ENCODE assay signal across 14 cellular contexts in genomic region chr19:4673726-4674125, GRCh38. TPM values are rescaled to one million over a fixed set of nuclear protein-coding genes. Genes with fewer than 3 reads are reported as not detected.
A peak's percentile ranks its signal among the peaks of the same experiment; 100 is the strongest.
DNase-seq lines count a peak whose midpoint lies in the region; ATAC-seq, FAIRE-seq and TF ChIP-seq lines count a peak whose summit lies in the region.
"Had no signal": no experiment of that assay in that cellular context is flagged by ENCODE, and none has a peak within 500 bp of the region (broad histone marks: within the 10 kb centered on the region; RNA-seq: fewer than 3 reads in every experiment).

No MANE protein-coding gene starts in this region.

- H3K27me3 ChIP-seq in K562 (ENCODE audit: control insufficient read depth in 2 of 2, insufficient read depth in 2 of 2, low read length in 2 of 2) (no peaks in the 10 kb centered on the region), small intestine (ENCODE audit: control insufficient read depth in 2 of 2, insufficient read depth in 2 of 2, low read length in 2 of 2) (no peaks in the 10 kb centered on the region), Peyer's patch (no peaks in the 10 kb centered on the region)

- H3K27me3 Mint-ChIP-seq in HFFc6 (ENCODE audit: insufficient read depth) (peaks cover 7% of the 10 kb centered on the region), memory B cell (no peaks in the 10 kb centered on the region)
- H3K27me3 Mint-ChIP-seq: B cell; CD4-positive, alpha-beta T cell had no signal

- H3K9ac ChIP-seq in K562 (ENCODE audit: insufficient read depth in 1 of 2, low read depth in 2 of 2, low read length in 2 of 2): no peak overlapping the region

- intact Hi-C loops in K562 (cut with micrococcal nuclease): no loop called here

- H2AFZ ChIP-seq in K562 (ENCODE audit: low read depth, low read length): no peak overlapping the region

- FAIRE-seq in K562 (lab: Jason Lieb, UNC) (no peak), small intestine (lab: Jason Lieb, UNC) (no peak)
- FAIRE-seq: A204.1 had no signal

- WGBS in K562 (ENCODE audit: insufficient coverage, low coverage, missing lambda C conversion rate): 77% methylated on average over 4 of the region's 4 CpGs
- 90 to 94% (median 91%) methylated on average over 4 of the region's 4 CpGs for WGBS in small intestine, 3 donors

- no peak overlapping the region for H3K27ac ChIP-seq in K562 (ENCODE audit: extremely low read depth, low read depth, low read length)
- no peak overlapping the region for H3K27ac ChIP-seq in small intestine (ENCODE audit: low read depth in 1 of 2, low read length in 1 of 2)
- no peak overlapping the region for H3K27ac ChIP-seq in Peyer's patch

- ATAC-seq in K562: no peak
- ATAC-seq in memory B cell (ENCODE audit: low read depth): no peak
- no peak for ATAC-seq in stimulated activated effector memory CD8-positive, alpha-beta T cell treated with anti-CD3 and anti-CD28 coated beads, Interleukin-12 subunit alpha, Interleukin-12 subunit beta, amount 100 ng/mL, for 72 hours

- H3K4me3 ChIP-seq in K562 (no peak overlapping the region), small intestine (ENCODE audit: low read depth in 1 of 2, low read length in 2 of 2) (no peak overlapping the region), Peyer's patch (no peak overlapping the region)

- H3K4me2 ChIP-seq in K562 (ENCODE audit: insufficient read depth, low read length): no peak overlapping the region

- POLR2A ChIA-PET in K562 (lab: Yijun Ruan, JAX): interaction anchor here (0.6 to 1.4 kb wide), 4 partner anchors 15 to 91 kb away, joined by 3 to 5 read pairs (median 4); no protein-coding TSS in a partner anchor

- peaks cover 32% of the 10 kb centered on the region; the same call in 2 of the 3 replicates for H3K36me3 ChIP-seq in K562 (ENCODE audit: control insufficient read depth, insufficient read depth, low read length)
- H3K36me3 ChIP-seq in small intestine (ENCODE audit: control insufficient read depth in 2 of 2, insufficient read depth in 2 of 2, low read length in 2 of 2): peaks cover 6 to 8% of the 10 kb centered on the region in 2 donors
- H3K36me3 ChIP-seq in Peyer's patch: peaks cover 0 to 38% (median 0%) of the 10 kb centered on the region in 3 donors

- peaks cover 15% of the 10 kb centered on the region for H3K79me2 ChIP-seq in K562 (ENCODE audit: control insufficient read depth, insufficient read depth, low read length)

- BruUV-seq in K562 (replicated peaks; lab: Mats Ljungman, UMichigan): no TSS peak

- H3K9me3 ChIP-seq in K562 (replicated peaks; ENCODE audit: control insufficient read depth, insufficient read depth, low read depth, low read length): no peaks in the 10 kb centered on the region
- no peaks in the 10 kb centered on the region for H3K9me3 ChIP-seq in small intestine (ENCODE audit: control insufficient read depth, low read depth)
- H3K9me3 ChIP-seq in Peyer's patch: no peaks in the 10 kb centered on the region

- H3K4me1 Mint-ChIP-seq in HFFc6 (ENCODE audit: low read depth) (peaks cover 15% of the 10 kb centered on the region), memory B cell (peaks cover 13% of the 10 kb centered on the region)
- H3K4me1 Mint-ChIP-seq in stimulated activated effector memory CD8-positive, alpha-beta T cell treated with anti-CD3 and anti-CD28 coated beads, Interleukin-12 subunit alpha, Interleukin-12 subunit beta, amount 100 ng/mL, for 72 hours: no peaks in the 10 kb centered on the region

- H3K9me1 ChIP-seq in K562 (ENCODE audit: control insufficient read depth, insufficient read depth, low read length): no peaks in the 10 kb centered on the region

- DNase-seq in HFFc6: no peak
- no peak for DNase-seq in K562 (ENCODE audit: extremely low read depth in 1 of 4, low spot score in 3 of 4)
- no peak for DNase-seq in memory B cell (ENCODE audit: low spot score in 2 of 2)
- no peak for DNase-seq in stimulated activated effector memory CD8-positive, alpha-beta T cell treated with anti-CD3 and anti-CD28 coated beads, Interleukin-12 subunit alpha, Interleukin-12 subunit beta, amount 100 ng/mL, for 72 hours (ENCODE audit: low spot score in 2 of 2)
- no peak for DNase-seq in small intestine
- DNase-seq in Peyer's patch: no peak
- no peak for DNase-seq in UCSD-AML1 (lab: John Stamatoyannopoulos, UW; ENCODE audit: unreplicated experiment)
- DNase-seq: C1 segment of cervical spinal cord; Calu3; CD4-positive, alpha-beta T cell; DMS 273 treated with DMSO at 0.1 percent for 48 hours; HCEC 1CT had no signal

- H3K4me1 ChIP-seq in K562 (replicated peaks in 1 of 2; ENCODE audit: control insufficient read depth in 2 of 2, insufficient read depth in 2 of 2, low read length in 2 of 2): peaks cover 16 to 47% of the 10 kb centered on the region in 2 experiments; a peak in 4 of 5 replicates
- peaks cover 0 to 7% of the 10 kb centered on the region in 2 donors for H3K4me1 ChIP-seq in small intestine (ENCODE audit: control insufficient read depth in 2 of 2, insufficient read depth in 1 of 2, low read depth in 1 of 2, low read length in 1 of 2)
- peaks cover 0 to 10% (median 3%) of the 10 kb centered on the region in 4 donors for H3K4me1 ChIP-seq in Peyer's patch

- TF ChIP-seq CTCF in HFFc6 (IDR thresholded peaks at IDR 0.05) (no peak), K562 (IDR thresholded peaks at IDR 0.05 in 2 of 3, conservative IDR thresholded peaks at IDR 0.05 in 1 of 3; ENCODE audit: insufficient read depth in 2 of 3, low read depth in 1 of 3, low read length in 3 of 3) (no peak), Peyer's patch (IDR thresholded peaks at IDR 0.05) (no peak)

- H3K9me3 Mint-ChIP-seq in HFFc6 (no peaks in the 10 kb centered on the region), memory B cell (no peaks in the 10 kb centered on the region)
- no peaks in the 10 kb centered on the region for H3K9me3 Mint-ChIP-seq in stimulated activated effector memory CD8-positive, alpha-beta T cell treated with anti-CD3 and anti-CD28 coated beads, Interleukin-12 subunit alpha, Interleukin-12 subunit beta, amount 100 ng/mL, for 72 hours
- H3K9me3 Mint-ChIP-seq: CD4-positive, alpha-beta T cell had no signal

- H4K20me1 ChIP-seq in K562 (replicated peaks; ENCODE audit: control insufficient read depth, insufficient read depth, low read length): no peaks in the 10 kb centered on the region; the same call in 1 of the 2 replicates

- in situ Hi-C loops in K562 (cut with MboI): no loop called here

- TF ChIP-seq POLR2A in K562 (conservative IDR thresholded peaks at IDR 0.05) (no peak), Peyer's patch (IDR thresholded peaks at IDR 0.05) (no peak)

- no peak for TF ChIP-seq RAD21 in K562 (CRISPR knock-in tag; conservative IDR thresholded peaks at IDR 0.05 in 1 of 2, IDR thresholded peaks at IDR 0.05 in 1 of 2)

- CTCF ChIA-PET in K562 (lab: Yijun Ruan, JAX; ENCODE audit: low intra/inter-chr PET ratio): no interaction called here

- peak overlapping the region; percentile 51; the same call in 1 of the 2 replicates for H3K27ac Mint-ChIP-seq in HFFc6
- peak overlapping the region; percentile 63 for H3K27ac Mint-ChIP-seq in memory B cell
- H3K27ac Mint-ChIP-seq in stimulated activated effector memory CD8-positive, alpha-beta T cell treated with anti-CD3 and anti-CD28 coated beads, Interleukin-12 subunit alpha, Interleukin-12 subunit beta, amount 100 ng/mL, for 72 hours: peak overlapping the region; percentile 43
- H3K27ac Mint-ChIP-seq: B cell; CD4-positive, alpha-beta T cell had no signal

- no peak for TF ChIP-seq EP300 in K562 (IDR thresholded peaks at IDR 0.05; ENCODE audit: low read length)

- H3K4me3 Mint-ChIP-seq in HFFc6: no peak overlapping the region
- H3K4me3 Mint-ChIP-seq in memory B cell: no peak overlapping the region
- H3K4me3 Mint-ChIP-seq in stimulated activated effector memory CD8-positive, alpha-beta T cell treated with anti-CD3 and anti-CD28 coated beads, Interleukin-12 subunit alpha, Interleukin-12 subunit beta, amount 100 ng/mL, for 72 hours: no peak overlapping the region
- H3K4me3 Mint-ChIP-seq: B cell; CD4-positive, alpha-beta T cell had no signal

- peaks cover 15% of the 10 kb centered on the region for H3K36me3 Mint-ChIP-seq in HFFc6 (ENCODE audit: low read depth)
- peaks cover 5% of the 10 kb centered on the region for H3K36me3 Mint-ChIP-seq in memory B cell
- H3K36me3 Mint-ChIP-seq in stimulated activated effector memory CD8-positive, alpha-beta T cell treated with anti-CD3 and anti-CD28 coated beads, Interleukin-12 subunit alpha, Interleukin-12 subunit beta, amount 100 ng/mL, for 72 hours: peaks cover 48% of the 10 kb centered on the region

RNA-seq across cellular contexts. Expression of gene MYDGF, which starts 3.6 kb away (rescaled TPM):
- 100 to 1,000 TPM; 266 to 322 (median 283) TPM for total RNA-seq in HFFc6 (2021; fragmentation: NEBNext Ultra II Directional; extraction: Animal tissue kit (Norgen Biotek cat#: 25700))
- 55.1 and 137 TPM in 2 replicates for total RNA-seq in K562 (2011; cell fraction: chromatin; rRNA removed; ENCODE audit: low replicate concordance)
- 204 and 212 TPM in 2 replicates for total RNA-seq in K562 (2011; cell fraction: nucleolus; rRNA removed)
- 127 and 144 TPM in 2 replicates for total RNA-seq in K562 (2011; cell fraction: nucleoplasm; rRNA removed)
- total RNA-seq in K562 (2014; rRNA removed): 131 and 143 TPM in 2 replicates
- 52.2 and 67.5 TPM in 2 replicates for total RNA-seq in K562 (2014; rRNA removed; fragmentation: Illumina TruSeq; extraction: Trizol)
- total RNA-seq in K562 (2015; rRNA removed; fragmentation: Illumina TruSeq; extraction: Trizol): 81.6 and 83.0 TPM in 2 replicates
- total RNA-seq in K562 (2021): 91.5 and 96.7 TPM in 2 replicates
- polyA plus RNA-seq in K562 (2011; rRNA removed): 82.1 and 86.0 TPM in 2 replicates
- polyA plus RNA-seq in K562 (2011; cell fraction: cytosol; rRNA removed): 118 and 186 TPM in 2 replicates
- 46.8 and 51.5 TPM in 2 replicates for polyA plus RNA-seq in K562 (2011; cell fraction: nucleus; rRNA removed)
- 164 and 292 TPM in 2 replicates for polyA plus RNA-seq in K562 (2012)
- 60.5 and 66.6 TPM in 2 replicates for polyA plus RNA-seq in K562 (2014; fragmentation: Illumina TruSeq; extraction: Trizol)
- 10 to 100 TPM in 1 of 2 experiments, 1 to 10 TPM in 1; 4.2 to 12.6 TPM for polyA plus RNA-seq in K562 (2014; fragmentation: Nextera tagmentation; extraction: Ambion mirVana)
- polyA plus RNA-seq in K562 (2014; rRNA removed): 141 and 166 TPM in 2 replicates
- 17.9 and 26.4 TPM in 2 replicates for polyA minus RNA-seq in K562 (2011; rRNA and poly(A)+ RNA removed)
- polyA minus RNA-seq in K562 (2011; cell fraction: cytosol; rRNA and poly(A)+ RNA removed): 32.6 and 58.7 TPM in 2 replicates
- 14.4 and 24.1 TPM in 2 replicates for polyA minus RNA-seq in K562 (2011; cell fraction: nucleus; rRNA and poly(A)+ RNA removed)
- 100 to 1,000 TPM in 1 of 3 donors, 10 to 100 TPM in 2; 45.8 to 220 (median 75.7) TPM for polyA plus RNA-seq in small intestine
- 10 to 100 TPM in 3 of 4 donors, 1 to 10 TPM in 1; 9.9 to 45.9 (median 40.3) TPM for total RNA-seq in Peyer's patch

RNA-seq across cellular contexts. Expression of gene TNFAIP8L1, which starts 34.4 kb away (rescaled TPM):
- total RNA-seq in HFFc6 (2021; fragmentation: NEBNext Ultra II Directional; extraction: Animal tissue kit (Norgen Biotek cat#: 25700)): 1 to 10 TPM; 4.5 to 8.2 (median 6.7) TPM
- 10.7 and 24.6 TPM in 2 replicates for total RNA-seq in K562 (2011; cell fraction: chromatin; rRNA removed; ENCODE audit: low replicate concordance)
- total RNA-seq in K562 (2011; cell fraction: nucleolus; rRNA removed): 13.8 and 17.5 TPM in 2 replicates
- total RNA-seq in K562 (2011; cell fraction: nucleoplasm; rRNA removed): 10.7 and 12.8 TPM in 2 replicates
- total RNA-seq in K562 (2014; rRNA removed): 4.0 and 4.4 TPM in 2 replicates
- 4.3 and 4.6 TPM in 2 replicates for total RNA-seq in K562 (2014; rRNA removed; fragmentation: Illumina TruSeq; extraction: Trizol)
- total RNA-seq in K562 (2015; rRNA removed; fragmentation: Illumina TruSeq; extraction: Trizol): 4.9 and 5.4 TPM in 2 replicates
- 6.5 and 9.3 TPM in 2 replicates for total RNA-seq in K562 (2021)
- 5.7 and 8.0 TPM in 2 replicates for polyA plus RNA-seq in K562 (2011; rRNA removed)
- polyA plus RNA-seq in K562 (2011; cell fraction: cytosol; rRNA removed): 8.2 and 15.6 TPM in 2 replicates
- 3.0 and 4.8 TPM in 2 replicates for polyA plus RNA-seq in K562 (2011; cell fraction: nucleus; rRNA removed)
- polyA plus RNA-seq in K562 (2012): 7.6 and 10.7 TPM in 2 replicates
- polyA plus RNA-seq in K562 (2014; fragmentation: Illumina TruSeq; extraction: Trizol): 6.6 and 7.3 TPM in 2 replicates
- polyA plus RNA-seq in K562 (2014; fragmentation: Nextera tagmentation; extraction: Ambion mirVana): 1 to 10 TPM in 1 of 2 experiments, under 1 TPM in 1; 0.69 to 1.0 TPM
- polyA plus RNA-seq in K562 (2014; rRNA removed): 6.8 and 7.3 TPM in 2 replicates
- polyA minus RNA-seq in K562 (2011; rRNA and poly(A)+ RNA removed): 4.5 and 8.6 TPM in 2 replicates
- 4.7 and 6.4 TPM in 2 replicates for polyA minus RNA-seq in K562 (2011; cell fraction: cytosol; rRNA and poly(A)+ RNA removed)
- polyA minus RNA-seq in K562 (2011; cell fraction: nucleus; rRNA and poly(A)+ RNA removed): 3.0 and 4.6 TPM in 2 replicates
- 10 to 100 TPM in 2 of 3 donors, 1 to 10 TPM in 1; 8.9 to 21.0 (median 11.0) TPM for polyA plus RNA-seq in small intestine
- total RNA-seq in Peyer's patch: 10 to 100 TPM in 2 of 4 donors, 1 to 10 TPM in 2; 7.0 to 16.5 (median 11.0) TPM

RNA-seq across cellular contexts. Expression of gene DPP9, which starts 49.9 kb away (rescaled TPM):
- total RNA-seq in HFFc6 (2021; fragmentation: NEBNext Ultra II Directional; extraction: Animal tissue kit (Norgen Biotek cat#: 25700)): 10 to 100 TPM; 68.4 to 82.2 (median 80.1) TPM
- 45.6 and 105 TPM in 2 replicates for total RNA-seq in K562 (2011; cell fraction: chromatin; rRNA removed; ENCODE audit: low replicate concordance)
- total RNA-seq in K562 (2011; cell fraction: nucleolus; rRNA removed): 61.4 and 62.6 TPM in 2 replicates
- 50.8 and 52.2 TPM in 2 replicates for total RNA-seq in K562 (2011; cell fraction: nucleoplasm; rRNA removed)
- total RNA-seq in K562 (2014; rRNA removed): 43.0 and 64.9 TPM in 2 replicates
- 12.7 and 16.0 TPM in 2 replicates for total RNA-seq in K562 (2014; rRNA removed; fragmentation: Illumina TruSeq; extraction: Trizol)
- total RNA-seq in K562 (2015; rRNA removed; fragmentation: Illumina TruSeq; extraction: Trizol): 23.6 and 24.5 TPM in 2 replicates
- 60.0 and 66.7 TPM in 2 replicates for total RNA-seq in K562 (2021)
- polyA plus RNA-seq in K562 (2011; rRNA removed): 5.4 and 7.1 TPM in 2 replicates
- 6.1 and 12.8 TPM in 2 replicates for polyA plus RNA-seq in K562 (2011; cell fraction: cytosol; rRNA removed)
- polyA plus RNA-seq in K562 (2011; cell fraction: nucleus; rRNA removed): 9.6 and 23.4 TPM in 2 replicates
- 26.0 and 32.1 TPM in 2 replicates for polyA plus RNA-seq in K562 (2012)
- polyA plus RNA-seq in K562 (2014; fragmentation: Illumina TruSeq; extraction: Trizol): 33.5 and 50.1 TPM in 2 replicates
- polyA plus RNA-seq in K562 (2014; fragmentation: Nextera tagmentation; extraction: Ambion mirVana): 1 to 10 TPM in 1 of 2 experiments, under 1 TPM in 1; 0.90 to 1.1 TPM
- polyA plus RNA-seq in K562 (2014; rRNA removed): 27.8 and 30.6 TPM in 2 replicates
- polyA minus RNA-seq in K562 (2011; rRNA and poly(A)+ RNA removed): 4.6 and 8.5 TPM in 2 replicates
- polyA minus RNA-seq in K562 (2011; cell fraction: cytosol; rRNA and poly(A)+ RNA removed): 17.6 and 18.5 TPM in 2 replicates
- polyA minus RNA-seq in K562 (2011; cell fraction: nucleus; rRNA and poly(A)+ RNA removed): 17.1 and 24.1 TPM in 2 replicates
- 10 to 100 TPM; 42.0 to 59.5 (median 44.6) TPM for polyA plus RNA-seq in small intestine
- total RNA-seq in Peyer's patch: 100 to 1,000 TPM; 102 to 279 (median 168) TPM
